1 cellular context compared by ENCODE assay signal in genomic region chr13:92187378-92187989, GRCh38.
TF ChIP-seq lines count a peak whose summit lies in the region.

No MANE protein-coding gene starts in this region.

TF ChIP-seq in HepG2, 621 proteins besides CTCF, POLR2A, EP300 and RAD21 (continued from another document):
- no peak for TF ChIP-seq ARID5B (CRISPR knock-in tag; IDR thresholded peaks at IDR 0.05)
- TF ChIP-seq ZNF746 (CRISPR knock-in tag; IDR thresholded peaks at IDR 0.05) = no peak
- TF ChIP-seq ZBTB42 (CRISPR knock-in tag; IDR thresholded peaks at IDR 0.05) = no peak
TF ChIP-seq in HepG2: peak in this region for 2.
